Comparison of ENCODE assay signal across 1 cellular context in genomic region chr18:74512321-74513053, GRCh38.
TF ChIP-seq lines count a peak whose summit lies in the region.

No MANE protein-coding gene starts in this region.

TF ChIP-seq in GM12878, 131 proteins besides CTCF, POLR2A, EP300 and RAD21:
- no peak for TF ChIP-seq ZSCAN29 (IDR thresholded peaks at IDR 0.05)
- no peak for TF ChIP-seq NR2C1 (IDR thresholded peaks at IDR 0.05)
- TF ChIP-seq POLR2AphosphoS5 (IDR thresholded peaks at IDR 0.05; ENCODE audit: low read length), result 0 out of 2 replicates have a peak, but pooled peaks have one; percentile 10
- TF ChIP-seq ETV6 (conservative IDR thresholded peaks at IDR 0.05 in 1 of 2, IDR thresholded peaks at IDR 0.05 in 1 of 2; ENCODE audit: borderline replicate concordance in 1 of 2, low read depth in 1 of 2), result no peak
